15 cellular contexts compared by ENCODE assay signal in the genomic region with DNA sequence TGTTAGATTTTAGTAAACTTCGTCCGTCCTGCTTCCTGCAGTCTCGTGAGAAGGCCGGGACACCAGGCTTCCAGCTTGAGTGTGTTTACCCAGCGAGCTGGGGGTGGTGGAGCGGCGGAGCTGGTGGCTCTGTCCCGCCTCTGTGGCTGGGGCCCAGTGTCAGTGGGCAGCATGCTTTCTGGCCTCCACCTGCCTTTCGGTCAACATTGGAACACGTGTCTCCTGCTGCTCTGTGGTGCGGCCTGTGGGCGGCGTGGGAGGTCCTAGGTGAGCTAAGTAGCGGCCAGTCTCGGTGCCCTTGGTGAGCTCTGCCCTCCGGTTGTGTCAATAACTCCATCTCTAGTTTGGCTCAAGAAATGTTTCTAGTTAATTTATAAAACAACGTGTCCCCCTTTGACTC.
DNase-seq lines count a peak whose midpoint lies in the region; ATAC-seq and TF ChIP-seq lines count a peak whose summit lies in the region.
"Had no signal": no experiment of that assay in that cellular context is flagged by ENCODE, and none has a peak within 500 bp of the region (broad histone marks: within the 10 kb centered on the region; RNA-seq: fewer than 3 reads in every experiment).

No MANE protein-coding gene starts in this region.

- CTCF ChIA-PET in A673 (lab: Charles Lee): no interaction called here

- H3K27ac ChIP-seq in VCaP (peak overlapping the region; percentile 79; the same call in 1 of the 2 replicates), lung (ENCODE audit: low read depth in 1 of 2, low read length in 1 of 2) (no peak overlapping the region), A673 (ENCODE audit: low read depth, low read length, poor library complexity, severe bottlenecking) (no peak overlapping the region)

- 69 to 85% methylated on average over 17 of the region's 17 CpGs for WGBS in lung, 2 donors

- H3K27me3 ChIP-seq in lung (ENCODE audit: control insufficient read depth, insufficient read depth) (no peaks in the 10 kb centered on the region), A673 (replicated peaks; ENCODE audit: insufficient read depth, low read depth, low read length, poor library complexity) (peaks cover 6% of the 10 kb centered on the region)

- ATAC-seq in lung (ENCODE audit: insufficient read depth, low FRiP score): peak; percentile 65
- ATAC-seq: Right ventricle myocardium inferior had no signal

- intact Hi-C loops in A673 (cut with micrococcal nuclease; ENCODE audit: unreplicated experiment): no loop called here

- no TSS peak for BruUV-seq in A673 (replicated peaks; lab: Mats Ljungman, UMichigan)

- peak; percentile 98 for DNase-seq in DMS53 (lab: John Stamatoyannopoulos, UW)
- peak; percentile 93 for DNase-seq in NCI-H2029 (lab: John Stamatoyannopoulos, UW)
- peak; percentile 74 for DNase-seq in lung (ENCODE audit: low spot score)
- no peak for DNase-seq in erythroblast (lab: John Stamatoyannopoulos, UW)
- DNase-seq in OCI-M2 (lab: John Stamatoyannopoulos, UW; ENCODE audit: unreplicated experiment): no peak
- no peak for DNase-seq in NCI-H1694 treated with DMSO at 0.1 percent for 48 hours (lab: John Stamatoyannopoulos, UW)
- no peak for DNase-seq in A673 (ENCODE audit: low spot score)
- DNase-seq: activated CD8-positive, alpha-beta T cell treated with anti-CD3 and anti-CD28 coated beads for 36 hours; HCEC 1CT; mesendoderm; MM.1S; NCI-H526; T1000 had no signal

- TF ChIP-seq CTCF in VCaP (conservative IDR thresholded peaks at IDR 0.05) (no peak), lung (IDR thresholded peaks at IDR 0.05; ENCODE audit: control extremely low read depth, extremely low read depth) (no peak), A673 (conservative IDR thresholded peaks at IDR 0.05; ENCODE audit: low read depth, low read length) (no peak)

- H3K4me1 ChIP-seq in lung (ENCODE audit: control insufficient read depth in 2 of 2, insufficient read depth in 2 of 2, low read length in 2 of 2): peaks cover 8 to 26% of the 10 kb centered on the region in 2 donors
- H3K4me1 ChIP-seq in A673 (ENCODE audit: insufficient read depth, low read length, poor library complexity, severe bottlenecking): no peaks in the 10 kb centered on the region

- POLR2A ChIA-PET in A673 (lab: Charles Lee; ENCODE audit: low non-redundant PET): no interaction called here

- H3K4me3 ChIP-seq in lung: no peak overlapping the region
- H3K4me3 ChIP-seq in A673 (ENCODE audit: low read depth, low read length, poor library complexity, severe bottlenecking): no peak overlapping the region

- H3K9me3 ChIP-seq in lung (ENCODE audit: control insufficient read depth in 2 of 2, insufficient read depth in 1 of 2, low read length in 1 of 2): no peaks in the 10 kb centered on the region
- H3K9me3 ChIP-seq in A673 (ENCODE audit: low read depth, low read length, poor library complexity, severe bottlenecking): no peaks in the 10 kb centered on the region

- H3K36me3 ChIP-seq in lung (ENCODE audit: control insufficient read depth in 2 of 2, insufficient read depth in 2 of 2, low read length in 2 of 2) (no peaks in the 10 kb centered on the region), A673 (ENCODE audit: insufficient read depth, low read length, poor library complexity, severe bottlenecking) (no peaks in the 10 kb centered on the region)

- no peak for TF ChIP-seq POLR2A in erythroblast (IDR thresholded peaks at IDR 0.05; ENCODE audit: low read length)

Comparison
In these comparisons a context has a peak if more than half of its experiments do, and no peak if none do; other contexts are left out.
1. DNase-seq: peak in DMS53 (single experiment), NCI-H2029 (single experiment) and lung (single experiment); none in erythroblast (0 of 2), OCI-M2 (single experiment), NCI-H1694 treated with DMSO at 0.1 percent for 48 hours (single experiment) and A673 (single experiment).